Comparison of ENCODE assay signal across 12 cellular contexts in the genomic region with DNA sequence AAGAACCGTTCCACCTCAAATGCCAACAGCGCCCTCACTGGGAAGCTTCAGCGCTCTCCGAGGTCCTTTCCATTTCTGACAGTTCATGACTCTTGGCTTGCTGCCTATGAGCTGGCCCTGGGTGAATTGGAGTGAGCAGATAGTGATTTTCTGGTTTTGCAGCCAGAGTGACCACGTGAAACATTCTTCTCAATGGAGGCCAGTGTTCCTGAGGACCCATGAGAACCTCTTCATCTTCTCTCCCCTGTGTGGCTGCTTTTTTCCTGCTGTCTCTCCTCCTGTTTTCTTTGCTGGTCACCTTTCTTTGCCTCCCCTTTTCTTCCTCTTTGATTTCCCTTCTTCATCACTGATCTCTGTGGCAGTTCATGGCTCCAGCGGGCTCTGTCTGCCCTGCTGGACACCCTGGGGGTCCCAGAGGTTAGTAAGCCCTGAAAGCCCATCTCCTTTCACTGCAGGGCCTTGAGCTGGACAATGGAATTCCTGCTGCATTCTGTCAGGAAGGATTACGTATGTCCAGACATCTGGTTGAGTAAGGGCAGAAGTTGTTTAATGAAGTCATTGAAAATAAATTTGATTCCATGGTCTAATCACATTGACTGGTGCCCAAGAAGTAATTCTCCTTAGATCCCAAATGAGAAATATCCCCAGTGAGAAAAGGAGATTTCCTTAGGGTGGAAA. TPM values are rescaled to one million over a fixed set of nuclear protein-coding genes. Genes with fewer than 3 reads are reported as not detected.
DNase-seq lines count a peak whose midpoint lies in the region; ATAC-seq and TF ChIP-seq lines count a peak whose summit lies in the region.
"Had no signal": no experiment of that assay in that cellular context is flagged by ENCODE, and none has a peak within 500 bp of the region (broad histone marks: within the 10 kb centered on the region; RNA-seq: fewer than 3 reads in every experiment).

No MANE protein-coding gene starts in this region.

- intact Hi-C loops in activated CD4-positive, alpha-beta T cell treated with anti-CD3 and anti-CD28 coated beads for 36 hours (cut with DNase I, micrococcal nuclease) = no loop called here
- intact Hi-C loops in activated T-helper 1 cell treated with anti-CD3 and anti-CD28 coated beads, Interleukin-12 subunit alpha, Interleukin-12 subunit beta, Interleukin-2, Interleukin-4 antibody, amounts not matched to agents 30 ng/mL and 10 ng/mL and 1 ng/mL, durations not matched to agents 14 hours and 24 hours and 36 hours (cut with micrococcal nuclease) = no loop called here
- intact Hi-C loops in heart left ventricle (cut with DNase I) = loop anchor here in 1 of 10 donors (5.0 kb wide), 1 partner anchor 58 kb away; no protein-coding TSS in a partner anchor
- intact Hi-C loops in testis (cut with DNase I; ENCODE audit: low total_unique reads) = no loop called here

- DNase-seq in activated CD4-positive, alpha-beta T cell treated with anti-CD3 and anti-CD28 coated beads for 36 hours = peak; percentile 30
- no peak for DNase-seq in activated CD4-positive, alpha-beta T cell treated with anti-CD3 and anti-CD28 coated beads, Interleukin-2, amount 50 U/mL, for 1 hour
- DNase-seq in activated T-helper 1 cell treated with anti-CD3 and anti-CD28 coated beads, Interleukin-12 subunit alpha, Interleukin-12 subunit beta, Interleukin-2, Interleukin-4 antibody, amounts not matched to agents 30 ng/mL and 10 ng/mL and 1 ng/mL, durations not matched to agents 14 hours and 24 hours and 36 hours (ENCODE audit: low spot score) = no peak
- peak in 4 of 5 donors; percentile 26 to 66 (median 44) for DNase-seq in heart left ventricle
- DNase-seq in testis = peak; percentile 62
- no peak for DNase-seq in NCI-H187 (lab: John Stamatoyannopoulos, UW)
- no peak for DNase-seq in activated CD8-positive, alpha-beta T cell treated with anti-CD3 and anti-CD28 coated beads, Interleukin-2, amount 10 ng/mL, durations not matched to agents 7 days and 5 days
- DNase-seq in ACHN = no peak
- DNase-seq: activated B cell treated with CpG ODN at 0.5 μM for 24 hours, foreskin melanocyte had no signal

- H3K4me1 Mint-ChIP-seq in activated CD4-positive, alpha-beta T cell treated with anti-CD3 and anti-CD28 coated beads for 36 hours = peaks cover 24% of the 10 kb centered on the region
- H3K4me1 Mint-ChIP-seq in activated T-helper 1 cell treated with anti-CD3 and anti-CD28 coated beads, Interleukin-12 subunit alpha, Interleukin-12 subunit beta, Interleukin-2, Interleukin-4 antibody, amounts not matched to agents 30 ng/mL and 10 ng/mL and 1 ng/mL, durations not matched to agents 14 hours and 24 hours and 36 hours (ENCODE audit: low read depth) = peaks cover 19% of the 10 kb centered on the region
- H3K4me1 Mint-ChIP-seq in activated CD8-positive, alpha-beta T cell treated with anti-CD3 and anti-CD28 coated beads, Interleukin-2, amount 10 ng/mL, durations not matched to agents 7 days and 5 days (ENCODE audit: low read depth) = peaks cover 12% of the 10 kb centered on the region

- no peaks in the 10 kb centered on the region for H3K36me3 ChIP-seq in heart left ventricle
- H3K36me3 ChIP-seq in testis (ENCODE audit: low read depth, missing control alignments) = no peaks in the 10 kb centered on the region

- H3K4me1 ChIP-seq in heart left ventricle (peaks cover 0 to 37% (median 26%) of the 10 kb centered on the region in 12 donors), testis (no peaks in the 10 kb centered on the region)

- no peaks in the 10 kb centered on the region for H3K9me3 Mint-ChIP-seq in activated CD4-positive, alpha-beta T cell treated with anti-CD3 and anti-CD28 coated beads for 36 hours (ENCODE audit: low read depth)
- H3K9me3 Mint-ChIP-seq in activated T-helper 1 cell treated with anti-CD3 and anti-CD28 coated beads, Interleukin-12 subunit alpha, Interleukin-12 subunit beta, Interleukin-2, Interleukin-4 antibody, amounts not matched to agents 30 ng/mL and 10 ng/mL and 1 ng/mL, durations not matched to agents 14 hours and 24 hours and 36 hours = no peaks in the 10 kb centered on the region
- H3K9me3 Mint-ChIP-seq in activated CD8-positive, alpha-beta T cell treated with anti-CD3 and anti-CD28 coated beads, Interleukin-2, amount 10 ng/mL, durations not matched to agents 7 days and 5 days (ENCODE audit: insufficient read depth) = no peaks in the 10 kb centered on the region
- H3K9me3 Mint-ChIP-seq: activated B cell treated with CpG ODN at 0.5 μM for 24 hours had no signal

- peak; percentile 29 for ATAC-seq in activated CD4-positive, alpha-beta T cell treated with anti-CD3 and anti-CD28 coated beads for 36 hours
- peak in 3 of 4 donors; percentile 14 to 40 (median 32) for ATAC-seq in heart left ventricle
- no peak for ATAC-seq in activated CD8-positive, alpha-beta T cell treated with anti-CD3 and anti-CD28 coated beads, Interleukin-2, amount 10 ng/mL, durations not matched to agents 7 days and 5 days

- no peaks in the 10 kb centered on the region for H3K36me3 Mint-ChIP-seq in activated CD4-positive, alpha-beta T cell treated with anti-CD3 and anti-CD28 coated beads for 36 hours (ENCODE audit: low read depth)
- no peaks in the 10 kb centered on the region for H3K36me3 Mint-ChIP-seq in activated T-helper 1 cell treated with anti-CD3 and anti-CD28 coated beads, Interleukin-12 subunit alpha, Interleukin-12 subunit beta, Interleukin-2, Interleukin-4 antibody, amounts not matched to agents 30 ng/mL and 10 ng/mL and 1 ng/mL, durations not matched to agents 14 hours and 24 hours and 36 hours (ENCODE audit: low read depth)
- no peaks in the 10 kb centered on the region for H3K36me3 Mint-ChIP-seq in activated CD8-positive, alpha-beta T cell treated with anti-CD3 and anti-CD28 coated beads, Interleukin-2, amount 10 ng/mL, durations not matched to agents 7 days and 5 days (ENCODE audit: low read depth)
- H3K36me3 Mint-ChIP-seq: activated naive CD8-positive, alpha-beta T cell had no signal

- H3K4me3 ChIP-seq in heart left ventricle (no peak overlapping the region), testis (no peak overlapping the region)

- H3K27ac Mint-ChIP-seq in activated CD4-positive, alpha-beta T cell treated with anti-CD3 and anti-CD28 coated beads for 36 hours = no peak overlapping the region
- H3K27ac Mint-ChIP-seq in activated T-helper 1 cell treated with anti-CD3 and anti-CD28 coated beads, Interleukin-12 subunit alpha, Interleukin-12 subunit beta, Interleukin-2, Interleukin-4 antibody, amounts not matched to agents 30 ng/mL and 10 ng/mL and 1 ng/mL, durations not matched to agents 14 hours and 24 hours and 36 hours = peak overlapping the region; percentile 56
- H3K27ac Mint-ChIP-seq in activated CD8-positive, alpha-beta T cell treated with anti-CD3 and anti-CD28 coated beads, Interleukin-2, amount 10 ng/mL, durations not matched to agents 7 days and 5 days = no peak overlapping the region
- H3K27ac Mint-ChIP-seq: activated B cell treated with CpG ODN at 0.5 μM for 24 hours; activated naive CD8-positive, alpha-beta T cell had no signal

- no peak for TF ChIP-seq POLR2A in heart left ventricle (IDR thresholded peaks at IDR 0.05)
- no peak for TF ChIP-seq POLR2A in testis (IDR thresholded peaks at IDR 0.05)

- no peak overlapping the region for H3K4me3 Mint-ChIP-seq in activated CD4-positive, alpha-beta T cell treated with anti-CD3 and anti-CD28 coated beads for 36 hours
- H3K4me3 Mint-ChIP-seq in activated T-helper 1 cell treated with anti-CD3 and anti-CD28 coated beads, Interleukin-12 subunit alpha, Interleukin-12 subunit beta, Interleukin-2, Interleukin-4 antibody, amounts not matched to agents 30 ng/mL and 10 ng/mL and 1 ng/mL, durations not matched to agents 14 hours and 24 hours and 36 hours = no peak overlapping the region
- no peak overlapping the region for H3K4me3 Mint-ChIP-seq in activated CD8-positive, alpha-beta T cell treated with anti-CD3 and anti-CD28 coated beads, Interleukin-2, amount 10 ng/mL, durations not matched to agents 7 days and 5 days
- H3K4me3 Mint-ChIP-seq: activated B cell treated with CpG ODN at 0.5 μM for 24 hours; activated naive CD8-positive, alpha-beta T cell had no signal

- POLR2A ChIA-PET in activated CD4-positive, alpha-beta T cell treated with anti-CD3 and anti-CD28 coated beads for 36 hours (lab: Charles Lee) = no interaction called here
- POLR2A ChIA-PET in activated CD8-positive, alpha-beta T cell treated with anti-CD3 and anti-CD28 coated beads, Interleukin-2, amount 10 ng/mL, durations not matched to agents 7 days and 5 days (lab: Charles Lee) = no interaction called here

- H3K27ac ChIP-seq in heart left ventricle = peak overlapping the region in 4 of 12 donors; percentile 26 to 46 (median 27)
- no peak overlapping the region for H3K27ac ChIP-seq in testis
- H3K27ac ChIP-seq: KMS-11 had no signal

- TF ChIP-seq CTCF in heart left ventricle (IDR thresholded peaks at IDR 0.05) = peak in 1 of 12 donors; percentile 13
- no peak for TF ChIP-seq CTCF in testis (IDR thresholded peaks at IDR 0.05)

- CTCF ChIA-PET in activated CD4-positive, alpha-beta T cell treated with anti-CD3 and anti-CD28 coated beads for 36 hours (lab: Charles Lee) = interaction anchor here (1.0 to 2.4 kb wide), 4 partner anchors 15 to 166 kb away, joined by 3 to 11 read pairs (median 5); no protein-coding TSS in a partner anchor
- CTCF ChIA-PET in activated CD8-positive, alpha-beta T cell treated with anti-CD3 and anti-CD28 coated beads, Interleukin-2, amount 10 ng/mL, durations not matched to agents 7 days and 5 days (lab: Charles Lee) = interaction anchor here (0.9 to 2.6 kb wide), 2 partner anchors 15 to 23 kb away, joined by 3 to 7 read pairs; no protein-coding TSS in a partner anchor

- H3K9me3 ChIP-seq in heart left ventricle = no peaks in the 10 kb centered on the region
- no peaks in the 10 kb centered on the region for H3K9me3 ChIP-seq in testis

- peaks cover 2% of the 10 kb centered on the region for H3K27me3 Mint-ChIP-seq in activated CD4-positive, alpha-beta T cell treated with anti-CD3 and anti-CD28 coated beads for 36 hours
- H3K27me3 Mint-ChIP-seq in activated T-helper 1 cell treated with anti-CD3 and anti-CD28 coated beads, Interleukin-12 subunit alpha, Interleukin-12 subunit beta, Interleukin-2, Interleukin-4 antibody, amounts not matched to agents 30 ng/mL and 10 ng/mL and 1 ng/mL, durations not matched to agents 14 hours and 24 hours and 36 hours (ENCODE audit: insufficient read depth) = peaks cover 7% of the 10 kb centered on the region
- H3K27me3 Mint-ChIP-seq in activated CD8-positive, alpha-beta T cell treated with anti-CD3 and anti-CD28 coated beads, Interleukin-2, amount 10 ng/mL, durations not matched to agents 7 days and 5 days (ENCODE audit: low read depth) = no peaks in the 10 kb centered on the region
- H3K27me3 Mint-ChIP-seq: activated B cell treated with CpG ODN at 0.5 μM for 24 hours; activated naive CD8-positive, alpha-beta T cell had no signal

- WGBS in heart left ventricle, 4 donors = 35 to 58% (median 50%) methylated on average over 7 of the region's 7 CpGs
- 79 to 87% methylated on average over 4 to 7 of the region's 7 CpGs for WGBS in testis, 2 donors

- in situ Hi-C loops in ACHN (cut with HindIII; ENCODE audit: low pct_ligation_motif_present, low pct_unique_long_range_greater_than_20kb, low sequenced_read_pairs) = no loop called here

- no peaks in the 10 kb centered on the region for H3K27me3 ChIP-seq in heart left ventricle
- no peaks in the 10 kb centered on the region for H3K27me3 ChIP-seq in testis

RNA-seq across cellular contexts. Expression of a gene that starts 29.9 kb away (rescaled TPM):
- under 1 TPM; 0.34 to 0.53 TPM for total RNA-seq in activated CD4-positive, alpha-beta T cell treated with anti-CD3 and anti-CD28 coated beads for 36 hours
- 0.10 and 0.39 TPM in 2 replicates for total RNA-seq in activated T-helper 1 cell treated with anti-CD3 and anti-CD28 coated beads, Interleukin-12 subunit alpha, Interleukin-12 subunit beta, Interleukin-2, Interleukin-4 antibody, amounts not matched to agents 30 ng/mL and 10 ng/mL and 1 ng/mL, durations not matched to agents 14 hours and 24 hours and 36 hours
- 1 to 10 TPM in 1 of 9 donors, under 1 TPM in 7, not detected in 1; 0.20 to 2.6 (median 0.63) TPM for total RNA-seq in heart left ventricle
- polyA plus RNA-seq in heart left ventricle = under 1 TPM; 0.19 to 0.51 TPM
- 10 to 100 TPM in 1 of 2 donors, 1 to 10 TPM in 1; 9.5 to 30.9 TPM for total RNA-seq in testis
- 18.0 TPM for polyA plus RNA-seq in testis (ENCODE audit: insufficient read depth, low read depth, low replicate concordance)
- under 1 TPM; 0.16 to 0.21 TPM for total RNA-seq in activated CD8-positive, alpha-beta T cell treated with anti-CD3 and anti-CD28 coated beads, Interleukin-2, amount 10 ng/mL, durations not matched to agents 7 days and 5 days

RNA-seq across cellular contexts. Expression of a gene that starts 35.4 kb away (rescaled TPM):
- total RNA-seq in activated CD4-positive, alpha-beta T cell treated with anti-CD3 and anti-CD28 coated beads for 36 hours = 10 to 100 TPM; 41.3 to 51.5 TPM
- 44.2 and 46.1 TPM in 2 replicates for total RNA-seq in activated T-helper 1 cell treated with anti-CD3 and anti-CD28 coated beads, Interleukin-12 subunit alpha, Interleukin-12 subunit beta, Interleukin-2, Interleukin-4 antibody, amounts not matched to agents 30 ng/mL and 10 ng/mL and 1 ng/mL, durations not matched to agents 14 hours and 24 hours and 36 hours
- total RNA-seq in heart left ventricle (10 to 100 TPM; 10.8 to 26.6 (median 15.4) TPM), testis (10 to 100 TPM; 49.1 to 63.1 TPM)
- polyA plus RNA-seq in heart left ventricle (10 to 100 TPM in 1 of 2 donors, 1 to 10 TPM in 1; 9.2 to 10.6 TPM), testis (ENCODE audit: insufficient read depth, low read depth, low replicate concordance) (20.3 TPM)
- 10 to 100 TPM; 39.6 to 41.5 TPM for total RNA-seq in activated CD8-positive, alpha-beta T cell treated with anti-CD3 and anti-CD28 coated beads, Interleukin-2, amount 10 ng/mL, durations not matched to agents 7 days and 5 days

Comparison
In these comparisons a context has a peak if more than half of its experiments do, and no peak if none do; other contexts are left out.
1. DNase-seq: peak in activated CD4-positive, alpha-beta T cell treated with anti-CD3 and anti-CD28 coated beads for 36 hours (single experiment), heart left ventricle (4 of 5) and testis (single experiment); none in activated CD4-positive, alpha-beta T cell treated with anti-CD3 and anti-CD28 coated beads, Interleukin-2, amount 50 U/mL, for 1 hour (single experiment), activated T-helper 1 cell treated with anti-CD3 and anti-CD28 coated beads, Interleukin-12 subunit alpha, Interleukin-12 subunit beta, Interleukin-2, Interleukin-4 antibody, amounts not matched to agents 30 ng/mL and 10 ng/mL and 1 ng/mL, durations not matched to agents 14 hours and 24 hours and 36 hours (single experiment), NCI-H187 (0 of 2), activated CD8-positive, alpha-beta T cell treated with anti-CD3 and anti-CD28 coated beads, Interleukin-2, amount 10 ng/mL, durations not matched to agents 7 days and 5 days (single experiment) and ACHN (single experiment).